14 cellular contexts compared by ENCODE assay signal in the genomic region with DNA sequence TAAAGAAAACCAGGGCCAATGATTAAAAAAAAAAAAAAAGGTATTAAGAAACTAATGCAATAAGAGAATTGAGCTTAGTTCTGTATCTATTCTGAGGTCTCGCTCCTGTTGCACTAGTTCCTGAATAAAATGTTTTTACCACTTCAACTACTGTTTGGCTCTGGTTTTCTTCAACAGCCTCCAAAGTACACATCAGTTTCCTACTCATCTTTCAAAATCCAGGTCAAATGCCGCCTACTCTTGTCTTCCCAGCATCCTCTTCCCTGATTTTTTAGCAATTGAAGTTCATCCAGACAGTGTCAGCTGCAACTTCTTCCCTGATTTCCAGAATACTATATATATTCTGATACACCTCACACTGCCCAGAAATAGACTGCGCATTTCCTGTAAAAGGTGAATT. TPM values are rescaled to one million over a fixed set of nuclear protein-coding genes. Genes with fewer than 3 reads are reported as not detected.
A peak's percentile ranks its signal among the peaks of the same experiment; 100 is the strongest.
DNase-seq lines count a peak whose midpoint lies in the region; ATAC-seq and TF ChIP-seq lines count a peak whose summit lies in the region.
"Had no signal": no experiment of that assay in that cellular context is flagged by ENCODE, and none has a peak within 500 bp of the region (broad histone marks: within the 10 kb centered on the region; RNA-seq: fewer than 3 reads in every experiment).

No MANE protein-coding gene starts in this region.

- H3K4me1 Mint-ChIP-seq in Calu3 (ENCODE audit: low read depth, unreplicated experiment): peaks cover 16% of the 10 kb centered on the region
- peaks cover 9 to 15% of the 10 kb centered on the region in 2 donors for H3K4me1 Mint-ChIP-seq in effector memory CD8-positive, alpha-beta T cell (ENCODE audit: low read depth in 2 of 2)
- H3K4me1 Mint-ChIP-seq in natural killer cell treated with Interleukin-12 subunit alpha and Interleukin-12 subunit beta and Interleukin-15 and Interleukin-18, amount 100 ng/mL, for 72 hours (ENCODE audit: low read depth in 2 of 2): peaks cover 10 to 19% of the 10 kb centered on the region in 2 donors

- no peak for TF ChIP-seq EP300 in tibial nerve (IDR thresholded peaks at IDR 0.05)

- ATAC-seq in effector memory CD8-positive, alpha-beta T cell (replicated peaks): no peak
- no peak for ATAC-seq in natural killer cell treated with Interleukin-12 subunit alpha and Interleukin-12 subunit beta and Interleukin-15 and Interleukin-18, amount 100 ng/mL, for 72 hours
- ATAC-seq in HG03565 (IDR thresholded peaks at IDR 0.05; ENCODE audit: unreplicated experiment) (no peak), GM21737 (IDR thresholded peaks at IDR 0.05; ENCODE audit: unreplicated experiment) (no peak)

- H3K9me3 ChIP-seq in Karpas-422 (ENCODE audit: low read length) (no peaks in the 10 kb centered on the region), tibial nerve (no peaks in the 10 kb centered on the region)
- H3K9me3 ChIP-seq: HAP-1, left ventricle myocardium inferior, suprapubic skin had no signal

- H3K4me1 ChIP-seq in Karpas-422 (ENCODE audit: low read length) (peaks cover 30% of the 10 kb centered on the region), tibial nerve (peaks cover 0 to 21% (median 2%) of the 10 kb centered on the region in 4 donors)

- H3K27me3 ChIP-seq in Karpas-422 (ENCODE audit: low read length) (no peaks in the 10 kb centered on the region), tibial nerve (no peaks in the 10 kb centered on the region)
- H3K27me3 ChIP-seq: suprapubic skin had no signal

- H3K27ac Mint-ChIP-seq in Calu3 (ENCODE audit: unreplicated experiment): peak overlapping the region; percentile 8
- H3K27ac Mint-ChIP-seq in effector memory CD8-positive, alpha-beta T cell: no peak overlapping the region
- H3K27ac Mint-ChIP-seq in natural killer cell treated with Interleukin-12 subunit alpha and Interleukin-12 subunit beta and Interleukin-15 and Interleukin-18, amount 100 ng/mL, for 72 hours: peak overlapping the region; percentile 11 to 60

- H3K4me2 ChIP-seq in Karpas-422 (ENCODE audit: low read depth, low read length, poor library complexity, severe bottlenecking): peak overlapping the region; percentile 73

- H3K9ac ChIP-seq in Karpas-422 (ENCODE audit: low read length): no peak overlapping the region

- no peak for TF ChIP-seq POLR2A in tibial nerve (IDR thresholded peaks at IDR 0.05)

- H3K36me3 Mint-ChIP-seq in Calu3 (ENCODE audit: insufficient read depth, unreplicated experiment): peaks cover 20% of the 10 kb centered on the region
- H3K36me3 Mint-ChIP-seq in effector memory CD8-positive, alpha-beta T cell (ENCODE audit: insufficient read depth): no peaks in the 10 kb centered on the region
- peaks cover 6% of the 10 kb centered on the region for H3K36me3 Mint-ChIP-seq in natural killer cell treated with Interleukin-12 subunit alpha and Interleukin-12 subunit beta and Interleukin-15 and Interleukin-18, amount 100 ng/mL, for 72 hours

- H3K27me3 Mint-ChIP-seq in Calu3 (ENCODE audit: unreplicated experiment): no peaks in the 10 kb centered on the region
- H3K27me3 Mint-ChIP-seq in effector memory CD8-positive, alpha-beta T cell: no peaks in the 10 kb centered on the region
- peaks cover 0 to 4% of the 10 kb centered on the region in 2 donors for H3K27me3 Mint-ChIP-seq in natural killer cell treated with Interleukin-12 subunit alpha and Interleukin-12 subunit beta and Interleukin-15 and Interleukin-18, amount 100 ng/mL, for 72 hours

- TF ChIP-seq CTCF in Calu3 (IDR thresholded peaks at IDR 0.05; ENCODE audit: unreplicated experiment): no peak
- TF ChIP-seq CTCF in tibial nerve (IDR thresholded peaks at IDR 0.05): no peak

- intact Hi-C loops in Calu3 (cut with micrococcal nuclease; ENCODE audit: unreplicated experiment): no loop called here

- H3K27ac ChIP-seq in Karpas-422 (ENCODE audit: low read length): no peak overlapping the region
- no peak overlapping the region for H3K27ac ChIP-seq in tibial nerve

- H3K9me2 ChIP-seq in Karpas-422 (replicated peaks; ENCODE audit: insufficient read depth, low read length): no peaks in the 10 kb centered on the region

- H3K9me3 Mint-ChIP-seq in Calu3 (ENCODE audit: low read depth, unreplicated experiment): no peaks in the 10 kb centered on the region
- H3K9me3 Mint-ChIP-seq in effector memory CD8-positive, alpha-beta T cell: no peaks in the 10 kb centered on the region
- no peaks in the 10 kb centered on the region for H3K9me3 Mint-ChIP-seq in natural killer cell treated with Interleukin-12 subunit alpha and Interleukin-12 subunit beta and Interleukin-15 and Interleukin-18, amount 100 ng/mL, for 72 hours

- peaks cover 33% of the 10 kb centered on the region for H3K79me2 ChIP-seq in Karpas-422 (ENCODE audit: low read length)

- H3K4me3 Mint-ChIP-seq in Calu3 (ENCODE audit: low read depth, unreplicated experiment): peak overlapping the region; percentile 76
- peak overlapping the region; percentile 82 to 96 for H3K4me3 Mint-ChIP-seq in effector memory CD8-positive, alpha-beta T cell
- peak overlapping the region; percentile 33 for H3K4me3 Mint-ChIP-seq in natural killer cell treated with Interleukin-12 subunit alpha and Interleukin-12 subunit beta and Interleukin-15 and Interleukin-18, amount 100 ng/mL, for 72 hours

- DNase-seq in Calu3 (no peak), Karpas-422 (no peak), tibial nerve (ENCODE audit: low spot score in 2 of 2) (no peak), CD1c-positive myeloid dendritic cell (ENCODE audit: extremely low spot score) (no peak)
- no peak for DNase-seq in effector memory CD8-positive, alpha-beta T cell
- DNase-seq in natural killer cell treated with Interleukin-12 subunit alpha and Interleukin-12 subunit beta and Interleukin-15 and Interleukin-18, amount 100 ng/mL, for 72 hours (ENCODE audit: low spot score): no peak
- DNase-seq: activated effector memory CD4-positive, alpha-beta T cell treated with anti-CD3 and anti-CD28 coated beads, Interleukin-2, amount 50 U/mL, for 16 hours; cortex of kidney; DMS153; left ventricle myocardium inferior had no signal

- 86 to 91% methylated on average over 3 of the region's 3 CpGs for WGBS in tibial nerve, 2 donors

- CTCF ChIA-PET in Calu3 (lab: Charles Lee): no interaction called here

- H3K4me3 ChIP-seq in Karpas-422 (ENCODE audit: low read length): no peak overlapping the region
- no peak overlapping the region for H3K4me3 ChIP-seq in tibial nerve

- no TSS peak for BruUV-seq in Calu3 (replicated peaks; lab: Mats Ljungman, UMichigan)

- H3K36me3 ChIP-seq in Karpas-422 (ENCODE audit: insufficient read depth, low read length) (0 out of 2 replicates have a peak, but pooled peaks cover 4% of the 10 kb centered on the region), tibial nerve (peaks cover 0 to 4% (median 0%) of the 10 kb centered on the region in 3 donors)
- H3K36me3 ChIP-seq: HAP-1, suprapubic skin had no signal

- peak overlapping the region; percentile 9; the same call in 1 of the 2 replicates for H2AFZ ChIP-seq in Karpas-422 (ENCODE audit: low read length)

- no peaks in the 10 kb centered on the region; the same call in 1 of the 2 replicates for H4K20me1 ChIP-seq in Karpas-422 (ENCODE audit: insufficient read depth, low read depth, low read length)

RNA-seq across cellular contexts. Expression of a gene that starts 1.4 kb away (rescaled TPM):
- 6.3 and 7.2 TPM in 2 replicates for total RNA-seq in Calu3 (2022)
- total RNA-seq in Karpas-422 (2014; rRNA removed; shearing (Covaris generic); ENCODE audit: low replicate concordance): 41.1 and 45.1 TPM in 2 replicates
- total RNA-seq in natural killer cell treated with Interleukin-12 subunit alpha and Interleukin-12 subunit beta and Interleukin-15 and Interleukin-18, amount 100 ng/mL, for 72 hours: 10 to 100 TPM; 13.0 to 21.3 TPM
- 10 to 100 TPM in 2 of 4 donors, 1 to 10 TPM in 2; 8.8 to 10.7 (median 10.2) TPM for total RNA-seq in tibial nerve

RNA-seq across cellular contexts. Expression of a gene that starts 41.6 kb away (rescaled TPM):
- total RNA-seq in Calu3 (2022) (not detected in 2 replicates), tibial nerve (under 1 TPM; 0.20 to 0.87 (median 0.25) TPM)
- total RNA-seq in Karpas-422 (2014; rRNA removed; shearing (Covaris generic); ENCODE audit: low replicate concordance): 8.3 TPM in 2 replicates
- under 1 TPM; 0.48 to 0.50 TPM for total RNA-seq in natural killer cell treated with Interleukin-12 subunit alpha and Interleukin-12 subunit beta and Interleukin-15 and Interleukin-18, amount 100 ng/mL, for 72 hours

Comparison
In these comparisons a context has a peak if more than half of its experiments do, and no peak if none do; other contexts are left out.
1. H3K27ac Mint-ChIP-seq: peak in Calu3 (single experiment) and natural killer cell treated with Interleukin-12 subunit alpha and Interleukin-12 subunit beta and Interleukin-15 and Interleukin-18, amount 100 ng/mL, for 72 hours (2 of 2); none in effector memory CD8-positive, alpha-beta T cell (0 of 2).
2. H3K4me3 Mint-ChIP-seq: peak in every context shown above with its lines; median percentile 89 in effector memory CD8-positive, alpha-beta T cell; 76 in Calu3; 33 in natural killer cell treated with Interleukin-12 subunit alpha and Interleukin-12 subunit beta and Interleukin-15 and Interleukin-18, amount 100 ng/mL, for 72 hours.